Comparison of ENCODE assay signal across 1 cellular context in genomic region chr9:127568618-127568970, GRCh38.
TF ChIP-seq lines count a peak whose summit lies in the region.

No MANE protein-coding gene starts in this region.

TF ChIP-seq in K562, 482 proteins besides CTCF, POLR2A, EP300 and RAD21 (continued from another document):
- TF ChIP-seq REST (CRISPR knock-in tag; IDR thresholded peaks at IDR 0.05; ENCODE audit: low read depth) = 0 out of 2 replicates have a peak, but pooled peaks have one; percentile 75
- TF ChIP-seq RBFOX2 (IDR thresholded peaks at IDR 0.05; ENCODE audit: low read depth, low read length) = peak; percentile 37
- peak; percentile 46; the same call in 1 of the 2 replicates for TF ChIP-seq PHF8 (IDR thresholded peaks at IDR 0.05; ENCODE audit: borderline replicate concordance, low read length)
- TF ChIP-seq NUFIP1 (IDR thresholded peaks at IDR 0.05; ENCODE audit: partially characterized antibody) = no peak
- no peak for TF ChIP-seq NCOA6 (IDR thresholded peaks at IDR 0.05)
- TF ChIP-seq YY1 (IDR thresholded peaks at IDR 0.05; ENCODE audit: borderline replicate concordance in 1 of 3, control insufficient read depth in 1 of 3, extremely low read depth in 1 of 3, insufficient read depth in 3 of 3, insufficient read length in 1 of 3, insufficient replicate concordance in 2 of 3, low read depth in 1 of 3, low read length in 2 of 3) = peak in 1 of 3 experiments; percentile 73
- no peak for TF ChIP-seq ETV5 (CRISPR knock-in tag; IDR thresholded peaks at IDR 0.05; ENCODE audit: low read depth)
- peak; percentile 58 for TF ChIP-seq RBBP5 (IDR thresholded peaks at IDR 0.05; ENCODE audit: borderline replicate concordance, insufficient read depth, low read length, poor library complexity, severe bottlenecking)
- TF ChIP-seq KLF16 (IDR thresholded peaks at IDR 0.05) = no peak
- TF ChIP-seq ZNF511 (CRISPR knock-in tag; IDR thresholded peaks at IDR 0.05) = no peak
- TF ChIP-seq ZNF277 (CRISPR knock-in tag; IDR thresholded peaks at IDR 0.05; ENCODE audit: borderline replicate concordance) = no peak
- TF ChIP-seq BRCA1 (IDR thresholded peaks at IDR 0.05) = no peak
- no peak for TF ChIP-seq BRCA1 (CRISPR knock-in tag; IDR thresholded peaks at IDR 0.05)
- no peak for TF ChIP-seq CREB1 (IDR thresholded peaks at IDR 0.05)
- TF ChIP-seq CREB1 (CRISPR knock-in tag; IDR thresholded peaks at IDR 0.05) = no peak
- no peak for TF ChIP-seq ZNF717 (CRISPR knock-in tag; IDR thresholded peaks at IDR 0.05)
- TF ChIP-seq NONO (IDR thresholded peaks at IDR 0.05; ENCODE audit: low read depth in 2 of 2, low read length in 1 of 2) = peak in 1 of 2 experiments; percentile 73; a peak in 1 of 4 replicates
- TF ChIP-seq MAZ (CRISPR knock-in tag; conservative IDR thresholded peaks at IDR 0.05 in 1 of 2, IDR thresholded peaks at IDR 0.05 in 1 of 2) = peak in 1 of 2 experiments; percentile 40; a peak in 1 of 4 replicates
- no peak for TF ChIP-seq ARID3A (IDR thresholded peaks at IDR 0.05; ENCODE audit: borderline replicate concordance, low read depth, low read length)
- TF ChIP-seq ZNF584 (CRISPR knock-in tag; IDR thresholded peaks at IDR 0.05; ENCODE audit: low read depth) = no peak
- TF ChIP-seq ZNF592 (IDR thresholded peaks at IDR 0.05) = peak; percentile 37; the same call in 1 of the 2 replicates
- peak; percentile 65; the same call in 1 of the 2 replicates for TF ChIP-seq RB1 (IDR thresholded peaks at IDR 0.05; ENCODE audit: low read depth)
- TF ChIP-seq HDAC2 (IDR thresholded peaks at IDR 0.05) = no peak
- no peak for TF ChIP-seq TCFL5 (CRISPR knock-in tag; conservative IDR thresholded peaks at IDR 0.05)
- TF ChIP-seq ZBTB7A (IDR thresholded peaks at IDR 0.05; ENCODE audit: borderline replicate concordance, control insufficient read depth, low read depth, low read length) = 0 out of 2 replicates have a peak, but pooled peaks have one; percentile 73
- no peak for TF ChIP-seq DMBX1 (CRISPR knock-in tag; IDR thresholded peaks at IDR 0.05; ENCODE audit: borderline replicate concordance)
- peak; percentile 75 for TF ChIP-seq CXXC5 (CRISPR knock-in tag; IDR thresholded peaks at IDR 0.05)
- TF ChIP-seq ETS1 (conservative IDR thresholded peaks at IDR 0.05; ENCODE audit: control insufficient read depth, low read depth, low read length) = peak; percentile 39; the same call in 1 of the 2 replicates
- TF ChIP-seq E2F3 (CRISPR knock-in tag; IDR thresholded peaks at IDR 0.05) = peak; percentile 11; the same call in 1 of the 2 replicates
TF ChIP-seq in K562: peak in this region for 28.
